In the genomic region with DNA sequence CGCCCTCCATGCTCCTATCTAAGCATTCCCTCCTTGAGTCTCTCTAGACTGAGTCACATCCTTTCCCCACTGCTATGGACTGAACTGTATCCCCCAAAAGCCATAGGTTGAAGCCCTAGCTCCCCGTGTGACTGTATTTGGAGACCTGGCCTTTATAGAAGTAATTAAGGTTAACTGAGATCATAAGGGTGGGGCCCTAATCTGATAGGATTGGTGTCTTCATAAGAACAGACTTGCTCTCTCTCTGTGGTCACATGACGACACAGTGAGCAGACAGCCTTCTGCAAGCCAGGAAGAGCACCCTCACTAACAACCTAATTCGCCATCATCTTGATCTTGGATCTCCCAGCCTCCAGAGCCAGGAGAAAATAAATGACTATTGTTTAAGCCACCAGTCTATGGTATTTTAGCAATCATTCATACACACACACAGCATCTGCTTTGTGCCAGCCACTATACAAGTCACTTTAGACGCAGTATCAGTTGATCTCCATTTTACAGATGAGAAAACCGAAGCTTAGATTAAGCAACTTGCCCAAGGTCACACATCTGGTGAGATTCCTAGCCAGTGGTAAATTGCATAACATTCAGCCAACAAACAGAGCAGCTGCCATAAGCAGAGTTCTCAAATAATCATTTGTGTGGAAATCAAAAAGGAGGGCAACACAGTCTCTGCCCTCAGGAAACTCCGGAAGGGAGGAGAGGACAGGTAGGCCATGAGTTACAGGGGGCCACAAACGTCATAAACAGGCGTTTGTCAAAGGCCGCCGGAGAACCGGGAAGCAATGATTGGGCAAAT, we compare ENCODE assay signal across 1 cellular context.
TF ChIP-seq lines count a peak whose summit lies in the region.

No MANE protein-coding gene starts in this region.

TF ChIP-seq in K562, 482 proteins besides CTCF, POLR2A, EP300 and RAD21 (continued from another document):
- TF ChIP-seq CEBPG (CRISPR knock-in tag; IDR thresholded peaks at IDR 0.05): no peak
- TF ChIP-seq CEBPG (tag; conservative IDR thresholded peaks at IDR 0.05 in 1 of 2, IDR thresholded peaks at IDR 0.05 in 1 of 2): peak; percentile 86 to 88
- TF ChIP-seq SMAD4 (CRISPR knock-in tag; conservative IDR thresholded peaks at IDR 0.05): no peak
- TF ChIP-seq ZNF764 (CRISPR knock-in tag; IDR thresholded peaks at IDR 0.05; ENCODE audit: low read depth): no peak
- TF ChIP-seq SOX6 (IDR thresholded peaks at IDR 0.05): 0 out of 2 replicates have a peak, but pooled peaks have one; percentile 14
- no peak for TF ChIP-seq ZNF316 (IDR thresholded peaks at IDR 0.05)
- TF ChIP-seq, protein P1, sequence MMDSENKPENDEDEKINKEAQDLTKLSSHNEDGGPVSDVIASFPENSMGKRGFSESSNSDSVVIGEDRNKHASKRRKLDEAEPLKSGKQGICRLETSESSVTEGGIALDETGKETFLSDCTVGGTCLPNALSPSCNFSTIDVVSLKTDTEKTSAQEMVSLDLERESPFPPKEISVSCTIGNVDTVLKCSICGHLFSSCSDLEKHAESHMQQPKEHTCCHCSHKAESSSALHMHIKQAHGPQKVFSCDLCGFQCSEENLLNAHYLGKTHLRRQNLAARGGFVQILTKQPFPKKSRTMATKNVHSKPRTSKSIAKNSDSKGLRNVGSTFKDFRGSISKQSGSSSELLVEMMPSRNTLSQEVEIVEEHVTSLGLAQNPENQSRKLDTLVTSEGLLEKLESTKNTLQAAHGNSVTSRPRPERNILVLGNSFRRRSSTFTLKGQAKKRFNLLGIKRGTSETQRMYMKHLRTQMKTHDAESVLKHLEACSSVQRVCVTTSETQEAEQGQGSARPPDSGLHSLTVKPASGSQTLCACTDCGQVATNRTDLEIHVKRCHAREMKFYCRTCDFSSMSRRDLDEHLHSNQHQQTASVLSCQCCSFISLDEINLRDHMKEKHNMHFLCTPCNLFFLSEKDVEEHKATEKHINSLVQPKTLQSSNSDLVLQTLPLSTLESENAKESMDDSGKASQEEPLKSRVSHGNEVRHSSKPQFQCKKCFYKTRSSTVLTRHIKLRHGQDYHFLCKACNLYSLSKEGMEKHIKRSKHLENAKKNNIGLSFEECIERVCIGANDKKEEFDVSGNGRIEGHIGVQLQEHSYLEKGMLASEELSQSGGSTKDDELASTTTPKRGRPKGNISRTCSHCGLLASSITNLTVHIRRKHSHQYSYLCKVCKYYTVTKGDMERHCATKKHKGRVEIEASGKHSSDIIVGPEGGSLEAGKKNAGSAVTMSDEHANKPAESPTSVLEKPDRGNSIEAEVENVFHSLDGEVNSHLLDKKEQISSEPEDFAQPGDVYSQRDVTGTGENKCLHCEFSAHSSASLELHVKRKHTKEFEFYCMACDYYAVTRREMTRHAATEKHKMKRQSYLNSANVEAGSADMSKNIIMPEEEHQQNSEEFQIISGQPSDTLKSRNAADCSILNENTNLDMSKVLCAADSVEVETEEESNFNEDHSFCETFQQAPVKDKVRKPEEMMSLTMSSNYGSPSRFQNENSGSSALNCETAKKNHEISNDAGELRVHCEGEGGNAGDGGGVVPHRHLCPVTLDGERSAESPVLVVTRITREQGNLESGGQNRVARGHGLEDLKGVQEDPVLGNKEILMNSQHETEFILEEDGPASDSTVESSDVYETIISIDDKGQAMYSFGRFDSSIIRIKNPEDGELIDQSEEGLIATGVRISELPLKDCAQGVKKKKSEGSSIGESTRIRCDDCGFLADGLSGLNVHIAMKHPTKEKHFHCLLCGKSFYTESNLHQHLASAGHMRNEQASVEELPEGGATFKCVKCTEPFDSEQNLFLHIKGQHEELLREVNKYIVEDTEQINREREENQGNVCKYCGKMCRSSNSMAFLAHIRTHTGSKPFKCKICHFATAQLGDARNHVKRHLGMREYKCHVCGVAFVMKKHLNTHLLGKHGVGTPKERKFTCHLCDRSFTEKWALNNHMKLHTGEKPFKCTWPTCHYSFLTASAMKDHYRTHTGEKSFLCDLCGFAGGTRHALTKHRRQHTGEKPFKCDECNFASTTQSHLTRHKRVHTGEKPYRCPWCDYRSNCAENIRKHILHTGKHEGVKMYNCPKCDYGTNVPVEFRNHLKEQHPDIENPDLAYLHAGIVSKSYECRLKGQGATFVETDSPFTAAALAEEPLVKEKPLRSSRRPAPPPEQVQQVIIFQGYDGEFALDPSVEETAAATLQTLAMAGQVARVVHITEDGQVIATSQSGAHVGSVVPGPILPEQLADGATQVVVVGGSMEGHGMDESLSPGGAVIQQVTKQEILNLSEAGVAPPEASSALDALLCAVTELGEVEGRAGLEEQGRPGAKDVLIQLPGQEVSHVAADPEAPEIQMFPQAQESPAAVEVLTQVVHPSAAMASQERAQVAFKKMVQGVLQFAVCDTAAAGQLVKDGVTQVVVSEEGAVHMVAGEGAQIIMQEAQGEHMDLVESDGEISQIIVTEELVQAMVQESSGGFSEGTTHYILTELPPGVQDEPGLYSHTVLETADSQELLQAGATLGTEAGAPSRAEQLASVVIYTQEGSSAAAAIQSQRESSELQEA (IDR thresholded peaks at IDR 0.05; ENCODE audit: low read depth): no peak
- peak; percentile 39; the same call in 1 of the 2 replicates for TF ChIP-seq ELF1 (tag; IDR thresholded peaks at IDR 0.05)
- TF ChIP-seq ZNF395 (CRISPR knock-in tag; IDR thresholded peaks at IDR 0.05): peak; percentile 7; the same call in 1 of the 2 replicates
- peak; percentile 89 for TF ChIP-seq CEBPB (tag; IDR thresholded peaks at IDR 0.05)
- TF ChIP-seq CBFA2T3 (IDR thresholded peaks at IDR 0.05): peak; percentile 59
- TF ChIP-seq POLR2AphosphoS2 (IDR thresholded peaks at IDR 0.05; ENCODE audit: low read length): no peak
- peak; percentile 71; the same call in 1 of the 2 replicates for TF ChIP-seq TOE1 (IDR thresholded peaks at IDR 0.05; ENCODE audit: borderline replicate concordance)
- no peak for TF ChIP-seq TOE1 (CRISPR knock-in tag; IDR thresholded peaks at IDR 0.05; ENCODE audit: borderline replicate concordance, low read depth)
- no peak for TF ChIP-seq HLTF (IDR thresholded peaks at IDR 0.05)
- TF ChIP-seq RFX7 (CRISPR knock-in tag; IDR thresholded peaks at IDR 0.05): no peak
- TF ChIP-seq CREB3 (tag; conservative IDR thresholded peaks at IDR 0.05; ENCODE audit: low read depth): no peak
- peak in 1 of 2 experiments; percentile 45; a peak in 2 of 4 replicates for TF ChIP-seq TRIM24 (IDR thresholded peaks at IDR 0.05)
- TF ChIP-seq, protein P2, sequence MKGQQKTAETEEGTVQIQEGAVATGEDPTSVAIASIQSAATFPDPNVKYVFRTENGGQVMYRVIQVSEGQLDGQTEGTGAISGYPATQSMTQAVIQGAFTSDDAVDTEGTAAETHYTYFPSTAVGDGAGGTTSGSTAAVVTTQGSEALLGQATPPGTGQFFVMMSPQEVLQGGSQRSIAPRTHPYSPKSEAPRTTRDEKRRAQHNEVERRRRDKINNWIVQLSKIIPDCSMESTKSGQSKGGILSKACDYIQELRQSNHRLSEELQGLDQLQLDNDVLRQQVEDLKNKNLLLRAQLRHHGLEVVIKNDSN (CRISPR knock-in tag; IDR thresholded peaks at IDR 0.05): peak; percentile 33
- TF ChIP-seq CBX3 (IDR thresholded peaks at IDR 0.05; ENCODE audit: borderline replicate concordance in 1 of 2, low read length in 2 of 2): 0 out of 3 replicates have a peak, but pooled peaks of 1 of the 2 experiments have one; percentile 36
TF ChIP-seq in K562: peak in this region for 18.
